18 cellular contexts compared by ENCODE assay signal in genomic region chr1:36874271-36875017, GRCh38.
"Had no signal": no experiment of that assay in that cellular context is flagged by ENCODE, and none has a peak within 500 bp of the region (broad histone marks: within the 10 kb centered on the region; RNA-seq: fewer than 3 reads in every experiment).

No MANE protein-coding gene starts in this region.

- H3K27me3 Mint-ChIP-seq: activated naive CD8-positive, alpha-beta T cell treated with anti-CD3 and anti-CD28 coated beads for 36 hours had no signal

- H3K9me3 Mint-ChIP-seq: activated CD4-positive, alpha-beta memory T cell treated with anti-CD3 and anti-CD28 coated beads, Interleukin-2, amount 10 ng/mL, durations not matched to agents 7 days and 5 days; activated naive CD8-positive, alpha-beta T cell treated with anti-CD3 and anti-CD28 coated beads for 36 hours; activated T-cell treated with anti-CD3 and anti-CD28 coated beads, Interleukin-2, amount 50 U/mL, for 72 hours; mesothelial cell of epicardium; nephron progenitor cell; stimulated activated naive CD8-positive, alpha-beta T cell treated with anti-CD3 and anti-CD28 coated beads, Interleukin-15, amount 100 ng/mL, for 72 hours; WTC11 had no signal

- H3K4me1 Mint-ChIP-seq: activated CD4-positive, alpha-beta memory T cell treated with anti-CD3 and anti-CD28 coated beads, Interleukin-2, amount 10 ng/mL, durations not matched to agents 7 days and 5 days; activated naive CD8-positive, alpha-beta T cell treated with anti-CD3 and anti-CD28 coated beads for 36 hours; mesothelial cell of epicardium; stimulated activated naive CD8-positive, alpha-beta T cell treated with anti-CD3 and anti-CD28 coated beads, Interleukin-15, amount 100 ng/mL, for 72 hours had no signal

- H3K27ac Mint-ChIP-seq: activated CD4-positive, alpha-beta memory T cell treated with anti-CD3 and anti-CD28 coated beads, Interleukin-2, amount 10 ng/mL, durations not matched to agents 7 days and 5 days; activated naive CD8-positive, alpha-beta T cell treated with anti-CD3 and anti-CD28 coated beads for 36 hours; activated T-cell treated with anti-CD3 and anti-CD28 coated beads, Interleukin-2, amount 50 U/mL, for 72 hours; mesothelial cell of epicardium; nephron progenitor cell; progenitor cell of endocrine pancreas; WTC11 had no signal

- ATAC-seq: activated T-cell treated with anti-CD3 and anti-CD28 coated beads, Interleukin-2, amount 50 U/mL, for 72 hours; foreskin keratinocyte; right cardiac atrium; stimulated activated naive CD8-positive, alpha-beta T cell treated with anti-CD3 and anti-CD28 coated beads, Interleukin-15, amount 100 ng/mL, for 72 hours; WTC11 had no signal

- DNase-seq: activated CD4-positive, alpha-beta T cell treated with anti-CD3 and anti-CD28 coated beads for 4 hours; activated gamma-delta T cell treated with Interleukin-2 at 50 U/mL for 16 hours; activated naive CD8-positive, alpha-beta T cell treated with anti-CD3 and anti-CD28 coated beads for 36 hours; activated T-cell treated with anti-CD3 and anti-CD28 coated beads, Interleukin-2, amount 50 U/mL, for 72 hours; amniotic stem cell; foreskin keratinocyte; hippocampal formation; nephron progenitor cell; nucleus accumbens; right cardiac atrium; small intestine; stimulated activated CD4-positive, alpha-beta T cell treated with anti-CD3 and anti-CD28 coated beads, Interleukin-15, amount 100 ng/mL, for 24 hours; stimulated activated CD4-positive, alpha-beta T cell treated with anti-CD3 and anti-CD28 coated beads, Interleukin-2, amount 100 ng/mL, for 48 hours had no signal

- H3K36me3 Mint-ChIP-seq: activated naive CD8-positive, alpha-beta T cell treated with anti-CD3 and anti-CD28 coated beads for 36 hours; mesothelial cell of epicardium; WTC11 had no signal

- H3K4me3 Mint-ChIP-seq: activated CD4-positive, alpha-beta memory T cell treated with anti-CD3 and anti-CD28 coated beads, Interleukin-2, amount 10 ng/mL, durations not matched to agents 7 days and 5 days; activated naive CD8-positive, alpha-beta T cell treated with anti-CD3 and anti-CD28 coated beads for 36 hours; activated T-cell treated with anti-CD3 and anti-CD28 coated beads, Interleukin-2, amount 50 U/mL, for 72 hours; mesothelial cell of epicardium; nephron progenitor cell; stimulated activated naive CD8-positive, alpha-beta T cell treated with anti-CD3 and anti-CD28 coated beads, Interleukin-15, amount 100 ng/mL, for 72 hours; WTC11 had no signal
